14 cellular contexts compared by ENCODE assay signal in the genomic region with DNA sequence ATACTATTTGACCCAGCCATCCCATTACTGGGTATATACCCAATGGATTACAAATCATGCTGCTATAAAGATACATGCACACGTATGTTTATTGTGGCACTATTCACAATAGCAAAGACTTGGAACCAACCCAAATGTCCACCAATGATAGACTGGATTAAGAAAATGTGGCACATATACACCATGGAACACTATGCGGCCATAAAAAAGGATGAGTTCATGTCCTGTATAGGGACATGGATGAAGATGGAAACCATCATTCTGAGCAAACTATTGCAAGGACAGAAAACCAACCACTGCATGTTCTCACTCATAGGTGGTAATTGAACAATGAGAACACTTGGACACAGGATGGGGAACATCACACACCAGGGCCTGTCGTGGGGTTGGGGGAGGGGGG. TPM values are rescaled to one million over a fixed set of nuclear protein-coding genes. Genes with fewer than 3 reads are reported as not detected.
"Had no signal": no experiment of that assay in that cellular context is flagged by ENCODE, and none has a peak within 500 bp of the region (broad histone marks: within the 10 kb centered on the region; RNA-seq: fewer than 3 reads in every experiment).

No MANE protein-coding gene starts in this region.

RNA-seq across cellular contexts. Expression of gene SDR9C7, which starts 40.0 kb away (rescaled TPM):
- total RNA-seq: activated B cell treated with CpG ODN at 0.5 μM for 24 hours; activated CD4-positive, alpha-beta memory T cell treated with anti-CD3 and anti-CD28 coated beads for 36 hours; activated CD4-positive, alpha-beta memory T cell treated with anti-CD3 and anti-CD28 coated beads, Interleukin-2, amount 10 ng/mL, durations not matched to agents 7 days and 5 days; activated CD4-positive, alpha-beta T cell treated with anti-CD3 and anti-CD28 coated beads for 36 hours; activated CD4-positive, alpha-beta T cell treated with anti-CD3 and anti-CD28 coated beads, Interleukin-2, amount 10 ng/mL, durations not matched to agents 24 days and 14 days; activated CD4-positive, alpha-beta T cell treated with anti-CD3 and anti-CD28 coated beads, Interleukin-2, amount 10 ng/mL, durations not matched to agents 7 days and 5 days; activated CD8-positive, alpha-beta memory T cell treated with anti-CD3 and anti-CD28 coated beads for 36 hours; activated CD8-positive, alpha-beta memory T cell treated with anti-CD3 and anti-CD28 coated beads, Interleukin-2, amount 10 ng/mL, durations not matched to agents 7 days and 5 days; activated CD8-positive, alpha-beta T cell treated with anti-CD3 and anti-CD28 coated beads for 36 hours; activated CD8-positive, alpha-beta T cell treated with anti-CD3 and anti-CD28 coated beads, Interleukin-2, amount 10 ng/mL, durations not matched to agents 7 days and 5 days; T-helper 1 cell treated with Interleukin-12 subunit alpha and Interleukin-12 subunit beta and Interleukin-4 antibody, amounts not matched to agents 30 ng/mL and 1 ng/mL, for 36 hours; T-helper 17 cell; T-helper 2 cell treated with Interferon-gamma antibody and Interleukin-4, amounts not matched to agents 100 ng/mL and 5 ng/mL, for 36 hours; WTC11 had no signal

RNA-seq across cellular contexts. Expression of gene TAC3, which starts 42.1 kb away (rescaled TPM):
- total RNA-seq: activated B cell treated with CpG ODN at 0.5 μM for 24 hours; activated CD4-positive, alpha-beta memory T cell treated with anti-CD3 and anti-CD28 coated beads for 36 hours; activated CD4-positive, alpha-beta memory T cell treated with anti-CD3 and anti-CD28 coated beads, Interleukin-2, amount 10 ng/mL, durations not matched to agents 7 days and 5 days; activated CD4-positive, alpha-beta T cell treated with anti-CD3 and anti-CD28 coated beads, Interleukin-2, amount 10 ng/mL, durations not matched to agents 24 days and 14 days; activated CD8-positive, alpha-beta memory T cell treated with anti-CD3 and anti-CD28 coated beads, Interleukin-2, amount 10 ng/mL, durations not matched to agents 7 days and 5 days; activated CD8-positive, alpha-beta T cell treated with anti-CD3 and anti-CD28 coated beads, Interleukin-2, amount 10 ng/mL, durations not matched to agents 7 days and 5 days; T-helper 17 cell; T-helper 2 cell treated with Interferon-gamma antibody and Interleukin-4, amounts not matched to agents 100 ng/mL and 5 ng/mL, for 36 hours had no signal
